ENCODE assay signal across 1 cellular context in the genomic region with DNA sequence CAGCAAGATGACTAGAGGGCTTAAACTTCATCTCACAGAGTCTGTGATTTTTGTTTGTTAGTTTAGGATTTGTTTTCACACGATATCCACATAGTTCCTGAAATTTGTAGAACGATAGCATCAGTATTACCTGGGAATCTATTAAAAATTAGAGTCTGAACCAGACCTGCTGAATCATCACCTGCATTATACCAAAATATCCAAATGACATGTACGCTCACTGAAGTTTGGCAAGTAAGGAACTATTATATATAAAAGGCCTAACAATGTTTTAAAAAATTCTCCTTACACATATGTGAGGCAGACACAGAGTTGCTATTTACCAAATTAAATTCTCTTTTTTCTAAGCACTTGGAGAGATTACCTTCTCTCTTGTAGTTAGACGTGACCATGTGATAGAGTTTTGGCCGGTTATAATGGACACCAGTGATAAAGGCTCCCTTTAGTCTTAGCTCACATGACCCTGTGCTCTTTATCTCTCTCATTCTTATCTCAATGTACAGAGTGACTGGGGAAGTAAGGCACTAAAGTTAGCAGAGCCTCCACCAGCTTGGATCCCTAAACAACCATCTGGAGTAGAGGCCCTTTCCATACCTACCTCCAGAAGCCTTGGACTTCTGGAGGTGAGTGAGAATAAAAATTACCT.
A peak's percentile ranks its signal among the peaks of the same experiment; 100 is the strongest.
TF ChIP-seq lines count a peak whose summit lies in the region.

No MANE protein-coding gene starts in this region.

TF ChIP-seq in K562, 482 proteins besides CTCF, POLR2A, EP300 and RAD21 (continued from another document and continues in another):
- TF ChIP-seq UBTF (IDR thresholded peaks at IDR 0.05; ENCODE audit: borderline replicate concordance in 1 of 2, low read depth in 2 of 2, low read length in 2 of 2): 0 out of 4 replicates have a peak, but pooled peaks of 1 of the 2 experiments have one; percentile 49
- peak; percentile 76 for TF ChIP-seq MTA2 (IDR thresholded peaks at IDR 0.05; ENCODE audit: low read depth)
- TF ChIP-seq DMBX1 (CRISPR knock-in tag; IDR thresholded peaks at IDR 0.05; ENCODE audit: borderline replicate concordance): peak; percentile 84; the same call in 1 of the 2 replicates
- TF ChIP-seq SRSF1 (IDR thresholded peaks at IDR 0.05; ENCODE audit: low read depth, low read length): no peak
- TF ChIP-seq, protein P1, sequence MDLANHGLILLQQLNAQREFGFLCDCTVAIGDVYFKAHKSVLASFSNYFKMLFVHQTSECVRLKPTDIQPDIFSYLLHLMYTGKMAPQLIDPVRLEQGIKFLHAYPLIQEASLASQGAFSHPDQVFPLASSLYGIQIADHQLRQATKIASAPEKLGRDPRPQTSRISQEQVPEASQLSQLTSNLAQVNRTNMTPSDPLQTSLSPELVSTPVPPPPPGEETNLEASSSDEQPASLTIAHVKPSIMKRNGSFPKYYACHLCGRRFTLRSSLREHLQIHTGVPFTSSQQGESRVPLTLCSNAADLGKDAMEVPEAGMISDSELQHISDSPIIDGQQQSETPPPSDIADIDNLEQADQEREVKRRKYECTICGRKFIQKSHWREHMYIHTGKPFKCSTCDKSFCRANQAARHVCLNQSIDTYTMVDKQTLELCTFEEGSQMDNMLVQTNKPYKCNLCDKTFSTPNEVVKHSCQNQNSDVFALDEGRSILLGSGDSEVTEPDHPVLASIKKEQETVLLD (IDR thresholded peaks at IDR 0.05): peak; percentile 54; the same call in 1 of the 2 replicates
- TF ChIP-seq, protein P2, sequence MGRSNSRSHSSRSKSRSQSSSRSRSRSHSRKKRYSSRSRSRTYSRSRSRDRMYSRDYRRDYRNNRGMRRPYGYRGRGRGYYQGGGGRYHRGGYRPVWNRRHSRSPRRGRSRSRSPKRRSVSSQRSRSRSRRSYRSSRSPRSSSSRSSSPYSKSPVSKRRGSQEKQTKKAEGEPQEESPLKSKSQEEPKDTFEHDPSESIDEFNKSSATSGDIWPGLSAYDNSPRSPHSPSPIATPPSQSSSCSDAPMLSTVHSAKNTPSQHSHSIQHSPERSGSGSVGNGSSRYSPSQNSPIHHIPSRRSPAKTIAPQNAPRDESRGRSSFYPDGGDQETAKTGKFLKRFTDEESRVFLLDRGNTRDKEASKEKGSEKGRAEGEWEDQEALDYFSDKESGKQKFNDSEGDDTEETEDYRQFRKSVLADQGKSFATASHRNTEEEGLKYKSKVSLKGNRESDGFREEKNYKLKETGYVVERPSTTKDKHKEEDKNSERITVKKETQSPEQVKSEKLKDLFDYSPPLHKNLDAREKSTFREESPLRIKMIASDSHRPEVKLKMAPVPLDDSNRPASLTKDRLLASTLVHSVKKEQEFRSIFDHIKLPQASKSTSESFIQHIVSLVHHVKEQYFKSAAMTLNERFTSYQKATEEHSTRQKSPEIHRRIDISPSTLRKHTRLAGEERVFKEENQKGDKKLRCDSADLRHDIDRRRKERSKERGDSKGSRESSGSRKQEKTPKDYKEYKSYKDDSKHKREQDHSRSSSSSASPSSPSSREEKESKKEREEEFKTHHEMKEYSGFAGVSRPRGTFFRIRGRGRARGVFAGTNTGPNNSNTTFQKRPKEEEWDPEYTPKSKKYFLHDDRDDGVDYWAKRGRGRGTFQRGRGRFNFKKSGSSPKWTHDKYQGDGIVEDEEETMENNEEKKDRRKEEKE (IDR thresholded peaks at IDR 0.05; ENCODE audit: borderline replicate concordance in 1 of 2, control insufficient read depth in 1 of 2, low read depth in 2 of 2, low read length in 1 of 2): no peak
- TF ChIP-seq ZNF277 (CRISPR knock-in tag; IDR thresholded peaks at IDR 0.05; ENCODE audit: borderline replicate concordance): no peak
- no peak for TF ChIP-seq HNRNPH1 (optimal IDR thresholded peaks at IDR 0.05; ENCODE audit: low read depth, low read length)
- no peak for TF ChIP-seq POLR2G (IDR thresholded peaks at IDR 0.05; ENCODE audit: low read depth, low read length)
- TF ChIP-seq GATA2 (CRISPR knock-in tag; IDR thresholded peaks at IDR 0.05): peak; percentile 71
- TF ChIP-seq FOXJ2 (tag; IDR thresholded peaks at IDR 0.05): peak; percentile 44; the same call in 1 of the 2 replicates
- no peak for TF ChIP-seq DIDO1 (tag; IDR thresholded peaks at IDR 0.05; ENCODE audit: low read depth)
- peak in 1 of 2 experiments; percentile 81; a peak in 2 of 4 replicates for TF ChIP-seq RCOR1 (IDR thresholded peaks at IDR 0.05; ENCODE audit: borderline replicate concordance in 1 of 2, low read depth in 2 of 2, low read length in 2 of 2)
- TF ChIP-seq TSC22D4 (tag; IDR thresholded peaks at IDR 0.05): no peak
- peak; percentile 67; the same call in 1 of the 2 replicates for TF ChIP-seq ZNF584 (CRISPR knock-in tag; IDR thresholded peaks at IDR 0.05; ENCODE audit: low read depth)
- 0 out of 2 replicates have a peak, but pooled peaks have one; percentile 24 for TF ChIP-seq RBFOX2 (IDR thresholded peaks at IDR 0.05; ENCODE audit: low read depth, low read length)
- TF ChIP-seq STAG1 (CRISPR knock-in tag; IDR thresholded peaks at IDR 0.05; ENCODE audit: borderline replicate concordance): no peak
- peak; percentile 94 for TF ChIP-seq CBFA2T2 (conservative IDR thresholded peaks at IDR 0.05)
- TF ChIP-seq BHLHE40 (IDR thresholded peaks at IDR 0.05; ENCODE audit: low read length): peak; percentile 96
- no peak; a peak in 1 of 4 replicates for TF ChIP-seq MLLT1 (IDR thresholded peaks at IDR 0.05)
- TF ChIP-seq, protein P3, sequence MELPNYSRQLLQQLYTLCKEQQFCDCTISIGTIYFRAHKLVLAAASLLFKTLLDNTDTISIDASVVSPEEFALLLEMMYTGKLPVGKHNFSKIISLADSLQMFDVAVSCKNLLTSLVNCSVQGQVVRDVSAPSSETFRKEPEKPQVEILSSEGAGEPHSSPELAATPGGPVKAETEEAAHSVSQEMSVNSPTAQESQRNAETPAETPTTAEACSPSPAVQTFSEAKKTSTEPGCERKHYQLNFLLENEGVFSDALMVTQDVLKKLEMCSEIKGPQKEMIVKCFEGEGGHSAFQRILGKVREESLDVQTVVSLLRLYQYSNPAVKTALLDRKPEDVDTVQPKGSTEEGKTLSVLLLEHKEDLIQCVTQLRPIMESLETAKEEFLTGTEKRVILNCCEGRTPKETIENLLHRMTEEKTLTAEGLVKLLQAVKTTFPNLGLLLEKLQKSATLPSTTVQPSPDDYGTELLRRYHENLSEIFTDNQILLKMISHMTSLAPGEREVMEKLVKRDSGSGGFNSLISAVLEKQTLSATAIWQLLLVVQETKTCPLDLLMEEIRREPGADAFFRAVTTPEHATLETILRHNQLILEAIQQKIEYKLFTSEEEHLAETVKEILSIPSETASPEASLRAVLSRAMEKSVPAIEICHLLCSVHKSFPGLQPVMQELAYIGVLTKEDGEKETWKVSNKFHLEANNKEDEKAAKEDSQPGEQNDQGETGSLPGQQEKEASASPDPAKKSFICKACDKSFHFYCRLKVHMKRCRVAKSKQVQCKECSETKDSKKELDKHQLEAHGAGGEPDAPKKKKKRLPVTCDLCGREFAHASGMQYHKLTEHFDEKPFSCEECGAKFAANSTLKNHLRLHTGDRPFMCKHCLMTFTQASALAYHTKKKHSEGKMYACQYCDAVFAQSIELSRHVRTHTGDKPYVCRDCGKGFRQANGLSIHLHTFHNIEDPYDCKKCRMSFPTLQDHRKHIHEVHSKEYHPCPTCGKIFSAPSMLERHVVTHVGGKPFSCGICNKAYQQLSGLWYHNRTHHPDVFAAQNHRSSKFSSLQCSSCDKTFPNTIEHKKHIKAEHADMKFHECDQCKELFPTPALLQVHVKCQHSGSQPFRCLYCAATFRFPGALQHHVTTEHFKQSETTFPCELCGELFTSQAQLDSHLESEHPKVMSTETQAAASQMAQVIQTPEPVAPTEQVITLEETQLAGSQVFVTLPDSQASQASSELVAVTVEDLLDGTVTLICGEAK (IDR thresholded peaks at IDR 0.05): no peak
- TF ChIP-seq, protein P3 (CRISPR knock-in tag; IDR thresholded peaks at IDR 0.05): no peak
- TF ChIP-seq MBD2 (IDR thresholded peaks at IDR 0.05; ENCODE audit: borderline replicate concordance, low read depth): peak; percentile 43; the same call in 1 of the 2 replicates
- peak; percentile 63; the same call in 1 of the 2 replicates for TF ChIP-seq MTA3 (IDR thresholded peaks at IDR 0.05; ENCODE audit: borderline replicate concordance)
- TF ChIP-seq FOXM1 (IDR thresholded peaks at IDR 0.05; ENCODE audit: low read depth): peak; percentile 90
- no peak for TF ChIP-seq FOXM1 (CRISPR knock-in tag; IDR thresholded peaks at IDR 0.05; ENCODE audit: low read depth)
- TF ChIP-seq RBM15 (IDR thresholded peaks at IDR 0.05; ENCODE audit: insufficient read depth, low read length): no peak
- no peak for TF ChIP-seq MED1 (CRISPR knock-in tag; IDR thresholded peaks at IDR 0.05; ENCODE audit: borderline replicate concordance)
- peak; percentile 59 for TF ChIP-seq PKNOX1 (IDR thresholded peaks at IDR 0.05)
- TF ChIP-seq TRIM28 (IDR thresholded peaks at IDR 0.05): 0 out of 2 replicates have a peak, but pooled peaks have one; percentile 38
- TF ChIP-seq CREM (IDR thresholded peaks at IDR 0.05; ENCODE audit: low read depth): peak; percentile 29; the same call in 1 of the 2 replicates
- TF ChIP-seq ZNF75A (CRISPR knock-in tag; IDR thresholded peaks at IDR 0.05): no peak
- peak; percentile 74; the same call in 1 of the 2 replicates for TF ChIP-seq JUND (IDR thresholded peaks at IDR 0.05; ENCODE audit: borderline replicate concordance, low read depth, low read length)
- TF ChIP-seq JUND (tag; IDR thresholded peaks at IDR 0.05; ENCODE audit: borderline replicate concordance, low read depth, low read length): peak; percentile 68; the same call in 1 of the 3 replicates
- peak; percentile 65; the same call in 1 of the 2 replicates for TF ChIP-seq ZNF239 (CRISPR knock-in tag; IDR thresholded peaks at IDR 0.05)
